22 cellular contexts compared by ENCODE assay signal in genomic region chr1:13628218-13628617, GRCh38. TPM values are rescaled to one million over a fixed set of nuclear protein-coding genes. Genes with fewer than 3 reads are reported as not detected.
"Had no signal": no experiment of that assay in that cellular context is flagged by ENCODE, and none has a peak within 500 bp of the region (broad histone marks: within the 10 kb centered on the region; RNA-seq: fewer than 3 reads in every experiment).

No MANE protein-coding gene starts in this region.

- H3K4me1 ChIP-seq: left lung, right lobe of liver, tibial artery had no signal

- H3K27me3 Mint-ChIP-seq: activated CD4-positive, alpha-beta T cell treated with anti-CD3 and anti-CD28 coated beads, Interleukin-2, amount 10 ng/mL, durations not matched to agents 24 days and 14 days had no signal

- H3K36me3 ChIP-seq: left lung, right lobe of liver, tibial artery had no signal

- H3K4me3 ChIP-seq: left lung, lung, right lobe of liver, tibial artery had no signal

- H3K4me3 Mint-ChIP-seq: activated CD4-positive, alpha-beta memory T cell treated with anti-CD3 and anti-CD28 coated beads, Interleukin-2, amount 10 ng/mL, durations not matched to agents 7 days and 5 days; activated CD4-positive, alpha-beta T cell treated with anti-CD3 and anti-CD28 coated beads, Interleukin-2, amount 10 ng/mL, durations not matched to agents 24 days and 14 days; activated naive CD8-positive, alpha-beta T cell treated with anti-CD3 and anti-CD28 coated beads for 36 hours; naive thymus-derived CD4-positive, alpha-beta T cell; neural crest cell; stimulated activated effector memory CD8-positive, alpha-beta T cell treated with anti-CD3 and anti-CD28 coated beads, Interleukin-12 subunit alpha, Interleukin-12 subunit beta, amount 100 ng/mL, for 72 hours; stimulated activated naive CD8-positive, alpha-beta T cell treated with anti-CD3 and anti-CD28 coated beads, Interleukin-15, amount 100 ng/mL, for 72 hours had no signal

- ATAC-seq: activated CD4-positive, CD25-positive, alpha-beta regulatory T cell treated with anti-CD3 and anti-CD28 coated beads, Interleukin-2, amount 50 U/mL, for 24 hours; left lung; naive thymus-derived CD4-positive, alpha-beta T cell; right lobe of liver; stimulated activated effector memory CD8-positive, alpha-beta T cell treated with anti-CD3 and anti-CD28 coated beads, Interleukin-12 subunit alpha, Interleukin-12 subunit beta, amount 100 ng/mL, for 72 hours; stimulated activated naive CD8-positive, alpha-beta T cell treated with anti-CD3 and anti-CD28 coated beads, Interleukin-15, amount 100 ng/mL, for 72 hours had no signal

- DNase-seq: activated CD4-positive, alpha-beta memory T cell treated with anti-CD3 and anti-CD28 coated beads, Interleukin-2, amount 10 ng/mL, durations not matched to agents 7 days and 5 days; activated CD4-positive, alpha-beta T cell treated with anti-CD3 and anti-CD28 coated beads, Interleukin-2, amount 10 ng/mL, durations not matched to agents 24 days and 14 days; activated naive CD4-positive, alpha-beta T cell treated with Interleukin-2 at 50 U/mL for 16 hours; activated naive CD8-positive, alpha-beta T cell treated with anti-CD3 and anti-CD28 coated beads for 36 hours; activated T-cell treated with anti-CD3 and anti-CD28 coated beads for 4 hours; amniotic stem cell; cerebellar nuclear complex; effector CD4-positive, alpha-beta T cell; left lung; naive thymus-derived CD4-positive, alpha-beta T cell; occipital lobe; right lobe of liver; small intestine; stimulated activated CD4-positive, alpha-beta T cell treated with anti-CD3 and anti-CD28 coated beads, Interleukin-2, amount 100 ng/mL, for 24 hours; stimulated activated naive CD8-positive, alpha-beta T cell treated with anti-CD3 and anti-CD28 coated beads, Interleukin-15, amount 100 ng/mL, for 72 hours; tibial artery had no signal

- H3K27me3 ChIP-seq: left lung, right lobe of liver, tibial artery had no signal

- H3K27ac ChIP-seq: left lung, right lobe of liver, tibial artery, VCaP had no signal

- H3K9me3 Mint-ChIP-seq: activated CD4-positive, alpha-beta memory T cell treated with anti-CD3 and anti-CD28 coated beads, Interleukin-2, amount 10 ng/mL, durations not matched to agents 7 days and 5 days; activated CD4-positive, alpha-beta T cell treated with anti-CD3 and anti-CD28 coated beads, Interleukin-2, amount 10 ng/mL, durations not matched to agents 24 days and 14 days had no signal

- H3K27ac Mint-ChIP-seq: activated CD4-positive, alpha-beta memory T cell treated with anti-CD3 and anti-CD28 coated beads, Interleukin-2, amount 10 ng/mL, durations not matched to agents 7 days and 5 days; activated CD4-positive, alpha-beta T cell treated with anti-CD3 and anti-CD28 coated beads, Interleukin-2, amount 10 ng/mL, durations not matched to agents 24 days and 14 days; activated naive CD8-positive, alpha-beta T cell treated with anti-CD3 and anti-CD28 coated beads for 36 hours; naive thymus-derived CD4-positive, alpha-beta T cell; stimulated activated effector memory CD8-positive, alpha-beta T cell treated with anti-CD3 and anti-CD28 coated beads, Interleukin-12 subunit alpha, Interleukin-12 subunit beta, amount 100 ng/mL, for 72 hours; stimulated activated naive CD8-positive, alpha-beta T cell treated with anti-CD3 and anti-CD28 coated beads, Interleukin-15, amount 100 ng/mL, for 72 hours had no signal

- H3K36me3 Mint-ChIP-seq: activated naive CD8-positive, alpha-beta T cell treated with anti-CD3 and anti-CD28 coated beads for 36 hours; stimulated activated effector memory CD8-positive, alpha-beta T cell treated with anti-CD3 and anti-CD28 coated beads, Interleukin-12 subunit alpha, Interleukin-12 subunit beta, amount 100 ng/mL, for 72 hours had no signal

- H3K9me3 ChIP-seq: right lobe of liver, tibial artery had no signal

- H3K4me1 Mint-ChIP-seq: activated CD4-positive, alpha-beta memory T cell treated with anti-CD3 and anti-CD28 coated beads, Interleukin-2, amount 10 ng/mL, durations not matched to agents 7 days and 5 days; activated CD4-positive, alpha-beta T cell treated with anti-CD3 and anti-CD28 coated beads, Interleukin-2, amount 10 ng/mL, durations not matched to agents 24 days and 14 days; activated naive CD8-positive, alpha-beta T cell treated with anti-CD3 and anti-CD28 coated beads for 36 hours; naive thymus-derived CD4-positive, alpha-beta T cell; neural crest cell; stimulated activated effector memory CD8-positive, alpha-beta T cell treated with anti-CD3 and anti-CD28 coated beads, Interleukin-12 subunit alpha, Interleukin-12 subunit beta, amount 100 ng/mL, for 72 hours; stimulated activated naive CD8-positive, alpha-beta T cell treated with anti-CD3 and anti-CD28 coated beads, Interleukin-15, amount 100 ng/mL, for 72 hours had no signal

RNA-seq across cellular contexts. Expression of gene PDPN, which starts 44.6 kb away (rescaled TPM):
- total RNA-seq: activated CD4-positive, alpha-beta memory T cell treated with anti-CD3 and anti-CD28 coated beads, Interleukin-2, amount 10 ng/mL, durations not matched to agents 7 days and 5 days; activated CD4-positive, alpha-beta T cell treated with anti-CD3 and anti-CD28 coated beads, Interleukin-2, amount 10 ng/mL, durations not matched to agents 24 days and 14 days; activated naive CD8-positive, alpha-beta T cell treated with anti-CD3 and anti-CD28 coated beads for 36 hours; T-helper 2 cell treated with Interferon-gamma antibody and Interleukin-4, amounts not matched to agents 100 ng/mL and 5 ng/mL, for 36 hours had no signal
